In the genomic region with DNA sequence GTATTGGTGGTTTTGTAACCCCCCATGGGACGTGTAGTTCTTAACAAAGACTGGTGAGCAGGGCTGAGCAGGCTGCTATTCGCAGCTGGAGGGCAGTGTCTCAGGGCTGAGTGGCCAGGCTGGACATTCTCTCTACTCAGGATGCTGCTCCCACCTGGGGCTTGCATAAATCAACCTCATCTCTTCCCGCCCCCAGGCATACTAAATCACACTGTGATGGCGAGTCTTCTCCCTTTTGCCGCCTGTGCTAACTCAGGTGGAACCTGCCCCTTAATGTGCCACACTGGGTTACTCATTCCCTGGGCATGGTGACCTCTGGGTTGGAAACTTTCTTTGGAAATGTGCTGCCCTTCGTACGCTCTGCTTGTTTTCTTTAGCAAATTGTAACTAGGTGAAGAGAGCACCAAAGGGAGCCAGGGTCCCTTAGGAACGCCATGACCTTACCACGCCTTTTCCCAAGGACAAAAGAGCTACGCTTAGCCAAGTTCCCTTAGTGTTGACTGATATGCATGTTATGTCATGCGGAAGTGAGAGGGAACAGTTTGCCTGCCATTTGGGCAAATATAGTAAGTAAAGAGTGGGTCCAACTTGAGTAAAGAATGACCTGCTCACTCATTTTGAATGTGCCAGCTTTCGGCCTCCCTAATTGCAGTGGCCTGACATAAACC, we compare ENCODE assay signal across 1 cellular context.
A peak's percentile ranks its signal among the peaks of the same experiment; 100 is the strongest.
TF ChIP-seq lines count a peak whose summit lies in the region.

No MANE protein-coding gene starts in this region.

TF ChIP-seq in HepG2, 621 proteins besides CTCF, POLR2A, EP300 and RAD21 (continued from another document and continues in another):
- TF ChIP-seq, protein P1, sequence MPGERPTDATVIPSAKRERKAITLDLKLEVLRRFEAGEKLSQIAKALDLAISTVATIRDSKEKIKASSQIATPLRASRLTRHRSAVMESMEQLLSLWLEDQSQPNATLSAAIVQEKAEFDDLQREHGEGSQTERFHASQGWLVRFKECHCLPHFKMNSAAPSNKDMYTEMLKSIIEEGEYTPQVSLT (CRISPR knock-in tag; IDR thresholded peaks at IDR 0.05; ENCODE audit: borderline replicate concordance, low read depth): no peak
- no peak for TF ChIP-seq KLF9 (CRISPR knock-in tag; IDR thresholded peaks at IDR 0.05; ENCODE audit: low read depth)
- TF ChIP-seq HNRNPL (IDR thresholded peaks at IDR 0.05; ENCODE audit: low read depth, low read length): no peak
- no peak for TF ChIP-seq ZNF660 (CRISPR knock-in tag; IDR thresholded peaks at IDR 0.05; ENCODE audit: borderline replicate concordance, low read depth)
- TF ChIP-seq MIER2 (CRISPR knock-in tag; IDR thresholded peaks at IDR 0.05): no peak
- TF ChIP-seq FOXO1 (CRISPR knock-in tag; IDR thresholded peaks at IDR 0.05): peak; percentile 47; the same call in 1 of the 2 replicates
- TF ChIP-seq MLLT10 (CRISPR knock-in tag; IDR thresholded peaks at IDR 0.05): no peak
- TF ChIP-seq MED1 (CRISPR knock-in tag; IDR thresholded peaks at IDR 0.05): peak; percentile 57; the same call in 1 of the 2 replicates
- TF ChIP-seq POLR2AphosphoS5 (IDR thresholded peaks at IDR 0.05; ENCODE audit: low read depth, low read length): no peak
- no peak for TF ChIP-seq GPBP1L1 (CRISPR knock-in tag; IDR thresholded peaks at IDR 0.05)
- TF ChIP-seq SP5 (CRISPR knock-in tag; IDR thresholded peaks at IDR 0.05; ENCODE audit: borderline replicate concordance, low read depth): no peak
- TF ChIP-seq, protein P2, sequence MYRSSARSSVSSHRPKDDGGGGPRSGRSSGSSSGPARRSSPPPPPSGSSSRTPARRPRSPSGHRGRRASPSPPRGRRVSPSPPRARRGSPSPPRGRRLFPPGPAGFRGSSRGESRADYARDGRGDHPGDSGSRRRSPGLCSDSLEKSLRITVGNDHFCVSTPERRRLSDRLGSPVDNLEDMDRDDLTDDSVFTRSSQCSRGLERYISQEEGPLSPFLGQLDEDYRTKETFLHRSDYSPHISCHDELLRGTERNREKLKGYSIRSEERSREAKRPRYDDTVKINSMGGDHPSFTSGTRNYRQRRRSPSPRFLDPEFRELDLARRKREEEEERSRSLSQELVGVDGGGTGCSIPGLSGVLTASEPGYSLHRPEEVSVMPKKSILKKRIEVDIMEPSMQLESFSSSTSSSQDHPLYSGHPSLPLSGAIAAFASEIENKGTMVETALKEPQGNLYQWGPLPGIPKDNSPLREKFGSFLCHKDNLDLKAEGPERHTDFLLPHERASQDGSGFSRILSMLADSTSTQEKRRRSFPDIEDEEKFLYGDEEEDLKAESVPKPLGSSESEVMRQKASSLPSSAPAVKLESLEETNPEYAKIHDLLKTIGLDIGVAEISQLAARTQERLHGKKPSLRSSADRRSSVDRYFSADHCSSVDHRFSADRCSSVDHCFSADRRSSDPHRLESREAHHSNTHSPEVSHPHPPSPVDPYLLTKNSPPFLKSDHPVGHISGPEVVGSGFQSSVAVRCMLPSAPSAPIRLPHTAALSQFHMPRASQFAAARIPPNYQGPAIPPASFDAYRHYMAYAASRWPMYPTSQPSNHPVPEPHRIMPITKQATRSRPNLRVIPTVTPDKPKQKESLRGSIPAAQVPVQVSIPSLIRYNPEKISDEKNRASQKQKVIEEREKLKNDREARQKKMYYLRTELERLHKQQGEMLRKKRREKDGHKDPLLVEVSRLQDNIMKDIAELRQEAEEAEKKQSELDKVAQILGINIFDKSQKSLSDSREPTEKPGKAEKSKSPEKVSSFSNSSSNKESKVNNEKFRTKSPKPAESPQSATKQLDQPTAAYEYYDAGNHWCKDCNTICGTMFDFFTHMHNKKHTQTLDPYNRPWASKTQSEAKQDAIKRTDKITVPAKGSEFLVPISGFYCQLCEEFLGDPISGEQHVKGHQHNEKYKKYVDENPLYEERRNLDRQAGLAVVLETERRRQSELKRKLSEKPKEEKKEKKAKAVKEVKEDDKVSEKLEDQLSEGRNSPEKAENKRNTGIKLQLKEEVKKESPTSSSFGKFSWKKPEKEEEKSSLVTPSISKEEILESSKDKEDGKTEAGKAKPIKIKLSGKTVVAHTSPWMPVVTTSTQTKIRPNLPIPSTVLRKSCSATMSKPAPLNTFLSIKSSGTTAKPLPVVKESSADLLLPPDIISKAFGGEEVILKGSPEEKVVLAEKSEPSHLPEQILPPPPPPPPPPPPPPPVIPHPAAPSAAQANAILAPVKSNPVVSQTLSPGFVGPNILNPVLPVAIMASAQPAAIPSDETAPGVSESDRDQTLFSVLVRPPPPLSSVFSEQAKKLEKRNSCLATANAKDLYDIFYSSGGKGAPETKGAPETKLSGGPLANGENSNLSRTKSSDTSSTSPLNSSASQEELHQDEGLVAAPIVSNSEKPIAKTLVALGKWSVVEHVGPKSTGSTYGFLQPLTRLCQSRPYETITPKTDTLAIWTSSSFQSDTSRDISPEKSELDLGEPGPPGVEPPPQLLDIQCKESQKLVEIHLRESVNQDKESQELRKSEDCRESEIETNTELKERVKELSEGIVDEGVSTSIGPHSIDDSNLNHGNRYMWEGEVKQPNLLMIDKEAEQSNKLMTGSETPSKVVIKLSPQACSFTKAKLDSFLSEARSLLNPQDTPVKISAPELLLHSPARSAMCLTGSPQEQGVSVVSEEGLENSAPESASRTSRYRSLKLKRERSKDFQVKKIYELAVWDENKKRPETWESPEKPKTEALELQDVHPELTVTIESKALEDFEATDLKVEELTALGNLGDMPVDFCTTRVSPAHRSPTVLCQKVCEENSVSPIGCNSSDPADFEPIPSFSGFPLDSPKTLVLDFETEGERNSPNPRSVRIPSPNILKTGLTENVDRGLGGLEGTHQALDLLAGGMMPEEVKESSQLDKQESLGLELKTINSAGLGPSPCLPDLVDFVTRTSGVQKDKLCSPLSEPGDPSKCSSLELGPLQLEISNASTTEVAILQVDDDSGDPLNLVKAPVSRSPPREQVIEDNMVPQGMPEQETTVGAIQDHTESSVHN (CRISPR knock-in tag; IDR thresholded peaks at IDR 0.05): no peak
- TF ChIP-seq PHB2 (IDR thresholded peaks at IDR 0.05; ENCODE audit: partially characterized antibody): no peak
- no peak for TF ChIP-seq SNAI1 (CRISPR knock-in tag; IDR thresholded peaks at IDR 0.05; ENCODE audit: borderline replicate concordance)
- no peak for TF ChIP-seq ZSCAN30 (CRISPR knock-in tag; IDR thresholded peaks at IDR 0.05)
- TF ChIP-seq CEBPG (CRISPR knock-in tag; IDR thresholded peaks at IDR 0.05): no peak; the same call in 1 of the 2 replicates
- no peak for TF ChIP-seq TERF1 (CRISPR knock-in tag; IDR thresholded peaks at IDR 0.05)
- no peak for TF ChIP-seq ZNF574 (CRISPR knock-in tag; IDR thresholded peaks at IDR 0.05)
- no peak for TF ChIP-seq ZNF841 (CRISPR knock-in tag; IDR thresholded peaks at IDR 0.05; ENCODE audit: borderline replicate concordance)
- TF ChIP-seq ZNF292 (CRISPR knock-in tag; IDR thresholded peaks at IDR 0.05; ENCODE audit: borderline replicate concordance, low read depth): peak; percentile 33; the same call in 1 of the 2 replicates
- no peak for TF ChIP-seq MZF1 (CRISPR knock-in tag; IDR thresholded peaks at IDR 0.05; ENCODE audit: borderline replicate concordance)
- no peak for TF ChIP-seq PHF20 (CRISPR knock-in tag; IDR thresholded peaks at IDR 0.05)
- no peak for TF ChIP-seq TP53 (CRISPR knock-in tag; conservative IDR thresholded peaks at IDR 0.05)
- TF ChIP-seq CBX1 (IDR thresholded peaks at IDR 0.05; ENCODE audit: low read depth): no peak
- no peak for TF ChIP-seq ZNF121 (CRISPR knock-in tag; IDR thresholded peaks at IDR 0.05)
- no peak for TF ChIP-seq ZNF724P (CRISPR knock-in tag; IDR thresholded peaks at IDR 0.05; ENCODE audit: borderline replicate concordance)
- TF ChIP-seq SAP130 (CRISPR knock-in tag; IDR thresholded peaks at IDR 0.05; ENCODE audit: low read depth): no peak; the same call in 1 of the 2 replicates
- TF ChIP-seq MIER3 (CRISPR knock-in tag; IDR thresholded peaks at IDR 0.05; ENCODE audit: borderline replicate concordance): no peak
- TF ChIP-seq ZNF615 (CRISPR knock-in tag; IDR thresholded peaks at IDR 0.05; ENCODE audit: borderline replicate concordance): no peak
- TF ChIP-seq ZNF329 (CRISPR knock-in tag; IDR thresholded peaks at IDR 0.05; ENCODE audit: low read depth): no peak
- TF ChIP-seq HES4 (CRISPR knock-in tag; IDR thresholded peaks at IDR 0.05; ENCODE audit: borderline replicate concordance): no peak
- no peak for TF ChIP-seq PCBP1 (IDR thresholded peaks at IDR 0.05; ENCODE audit: borderline replicate concordance, low read depth, low read length)
- TF ChIP-seq ZSCAN21 (CRISPR knock-in tag; IDR thresholded peaks at IDR 0.05; ENCODE audit: borderline replicate concordance): no peak
- TF ChIP-seq KLF15 (CRISPR knock-in tag; IDR thresholded peaks at IDR 0.05; ENCODE audit: borderline replicate concordance): no peak
- no peak for TF ChIP-seq NPAS2 (CRISPR knock-in tag; IDR thresholded peaks at IDR 0.05; ENCODE audit: borderline replicate concordance)
- TF ChIP-seq NCOA1 (CRISPR knock-in tag; IDR thresholded peaks at IDR 0.05): no peak
- TF ChIP-seq HNF1B (CRISPR knock-in tag; IDR thresholded peaks at IDR 0.05): peak; percentile 67; the same call in 1 of the 2 replicates
- TF ChIP-seq ZNF431 (CRISPR knock-in tag; IDR thresholded peaks at IDR 0.05; ENCODE audit: borderline replicate concordance, low read depth): no peak
- no peak for TF ChIP-seq ZNF761 (CRISPR knock-in tag; conservative IDR thresholded peaks at IDR 0.05)
- TF ChIP-seq ZNF772 (CRISPR knock-in tag; IDR thresholded peaks at IDR 0.05): no peak
- TF ChIP-seq ZFP90 (CRISPR knock-in tag; IDR thresholded peaks at IDR 0.05; ENCODE audit: borderline replicate concordance): no peak
- TF ChIP-seq CBX5 (CRISPR knock-in tag; IDR thresholded peaks at IDR 0.05; ENCODE audit: borderline replicate concordance): no peak
- TF ChIP-seq ZBTB3 (CRISPR knock-in tag; IDR thresholded peaks at IDR 0.05; ENCODE audit: borderline replicate concordance, low read depth): no peak
- TF ChIP-seq ZNF33B (CRISPR knock-in tag; IDR thresholded peaks at IDR 0.05): no peak
- TF ChIP-seq ZNF430 (CRISPR knock-in tag; IDR thresholded peaks at IDR 0.05): no peak
- TF ChIP-seq ZBTB7A (CRISPR knock-in tag; IDR thresholded peaks at IDR 0.05): 0 out of 2 replicates have a peak, but pooled peaks have one; percentile 31
- no peak for TF ChIP-seq SMC3 (IDR thresholded peaks at IDR 0.05; ENCODE audit: low read length)
- TF ChIP-seq RARA (CRISPR knock-in tag; IDR thresholded peaks at IDR 0.05): peak; percentile 83
- TF ChIP-seq NR2F1 (CRISPR knock-in tag; IDR thresholded peaks at IDR 0.05): no peak
- no peak for TF ChIP-seq ZNF598 (CRISPR knock-in tag; IDR thresholded peaks at IDR 0.05; ENCODE audit: borderline replicate concordance)
- TF ChIP-seq NFE2L1 (CRISPR knock-in tag; IDR thresholded peaks at IDR 0.05; ENCODE audit: borderline replicate concordance): no peak
- TF ChIP-seq, protein P3, sequence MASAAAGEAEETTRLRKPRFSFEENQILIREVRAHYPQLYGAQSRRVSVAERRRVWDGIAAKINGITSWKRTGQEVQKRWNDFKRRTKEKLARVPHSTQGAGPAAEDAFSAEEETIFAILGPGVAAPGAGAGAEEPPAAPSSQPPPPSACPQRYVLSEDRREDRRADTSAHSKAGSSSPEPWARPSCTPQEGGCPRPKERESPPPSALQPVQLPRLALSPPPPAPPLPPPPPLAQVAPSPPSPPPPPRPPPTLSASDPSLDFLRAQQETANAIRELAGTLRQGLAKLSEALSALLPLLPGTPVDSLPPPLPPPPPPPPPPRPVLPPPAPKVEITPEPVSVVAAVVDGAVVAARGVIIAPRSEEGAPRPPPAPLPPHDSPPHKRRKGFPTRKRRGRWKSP (CRISPR knock-in tag; IDR thresholded peaks at IDR 0.05): no peak
- TF ChIP-seq ZNF101 (CRISPR knock-in tag; IDR thresholded peaks at IDR 0.05; ENCODE audit: borderline replicate concordance, low read depth): no peak
